ENCODE assay signal across 13 cellular contexts in genomic region chr12:47378907-47379306, GRCh38.
DNase-seq lines count a peak whose midpoint lies in the region; ATAC-seq and TF ChIP-seq lines count a peak whose summit lies in the region.
"Had no signal": no experiment of that assay in that cellular context is flagged by ENCODE, and none has a peak within 500 bp of the region (broad histone marks: within the 10 kb centered on the region; RNA-seq: fewer than 3 reads in every experiment).

No MANE protein-coding gene starts in this region.

- intact Hi-C loops in right cardiac atrium (cut with DNase I) = no loop called here
- intact Hi-C loops in head of caudate nucleus (cut with DNase I) = no loop called here

- ATAC-seq in right cardiac atrium = no peak

- H3K27ac ChIP-seq in right atrium auricular region = peak overlapping the region; percentile 82 to 89
- H3K27ac ChIP-seq in right cardiac atrium (ENCODE audit: low read length) = no peak overlapping the region
- no peak overlapping the region for H3K27ac ChIP-seq in OCI-LY3 (ENCODE audit: low read length)
- peak overlapping the region; percentile 84 for H3K27ac ChIP-seq in subcutaneous abdominal adipose tissue (ENCODE audit: low read depth, low read length)
- no peak overlapping the region for H3K27ac ChIP-seq in WERI-Rb-1
- H3K27ac ChIP-seq: BLaER1, parathyroid adenoma had no signal

- no peak for TF ChIP-seq CTCF in right atrium auricular region (IDR thresholded peaks at IDR 0.05)
- no peak for TF ChIP-seq CTCF in OCI-LY3 (IDR thresholded peaks at IDR 0.05; ENCODE audit: low read depth, low read length)
- TF ChIP-seq CTCF in WERI-Rb-1 (IDR thresholded peaks at IDR 0.05; ENCODE audit: low read depth, low read length) = no peak

- no peak for DNase-seq in right atrium auricular region (ENCODE audit: low spot score)
- no peak for DNase-seq in right cardiac atrium
- peak; percentile 76 for DNase-seq in dermis blood vessel endothelial cell
- DNase-seq in WERI-Rb-1 = no peak
- no peak for DNase-seq in head of caudate nucleus
- DNase-seq in SHP77 treated with DMSO at 0.1 percent for 48 hours (lab: John Stamatoyannopoulos, UW) = no peak
- DNase-seq: left ventricle myocardium superior, NCI-H1092 treated with DMSO at 0.1 percent for 48 hours, SHP77 had no signal

- no peak overlapping the region for H3K4me2 ChIP-seq in OCI-LY3 (ENCODE audit: low read length)
- H3K4me2 ChIP-seq: BLaER1 had no signal

- H3K4me3 ChIP-seq in right atrium auricular region (no peak overlapping the region), right cardiac atrium (ENCODE audit: low read length) (no peak overlapping the region), OCI-LY3 (ENCODE audit: low read length) (no peak overlapping the region), subcutaneous abdominal adipose tissue (ENCODE audit: low read depth in 1 of 5, low read length in 5 of 5) (no peak overlapping the region), WERI-Rb-1 (ENCODE audit: low read depth, low read length) (no peak overlapping the region)
- H3K4me3 ChIP-seq: BLaER1 had no signal

- H2AFZ ChIP-seq in OCI-LY3 (ENCODE audit: low read depth, low read length) = peak overlapping the region; percentile 74
- H2AFZ ChIP-seq: parathyroid adenoma had no signal

- H3K36me3 ChIP-seq in right atrium auricular region = no peaks in the 10 kb centered on the region
- peaks cover 3% of the 10 kb centered on the region for H3K36me3 ChIP-seq in OCI-LY3 (replicated peaks; ENCODE audit: low read depth, low read length)
- H3K36me3 ChIP-seq in subcutaneous abdominal adipose tissue (ENCODE audit: control insufficient read depth in 5 of 5, insufficient read depth in 5 of 5, low read length in 5 of 5) = no peaks in the 10 kb centered on the region
- H3K36me3 ChIP-seq in WERI-Rb-1 = no peaks in the 10 kb centered on the region
- H3K36me3 ChIP-seq: BLaER1 had no signal

- no peaks in the 10 kb centered on the region for H3K79me2 ChIP-seq in OCI-LY3 (ENCODE audit: low read length)
- H3K79me2 ChIP-seq: parathyroid adenoma had no signal

- H3K4me1 ChIP-seq in right atrium auricular region (peaks cover 0 to 23% of the 10 kb centered on the region in 2 donors), right cardiac atrium (ENCODE audit: control insufficient read depth, insufficient read depth, low read length) (peaks cover 3% of the 10 kb centered on the region), OCI-LY3 (ENCODE audit: low read length) (peaks cover 30% of the 10 kb centered on the region), subcutaneous abdominal adipose tissue (ENCODE audit: control insufficient read depth in 5 of 5, insufficient read depth in 5 of 5, low read length in 5 of 5) (peaks cover 8 to 31% (median 26%) of the 10 kb centered on the region in 5 donors)
- H3K4me1 ChIP-seq: parathyroid adenoma had no signal

- H3K9me3 ChIP-seq in right atrium auricular region (peaks cover 0 to 5% of the 10 kb centered on the region in 2 donors), right cardiac atrium (ENCODE audit: control insufficient read depth, low read length) (no peaks in the 10 kb centered on the region), OCI-LY3 (ENCODE audit: insufficient read depth, low read length) (0 out of 2 replicates have a peak, but pooled peaks cover 3% of the 10 kb centered on the region), subcutaneous abdominal adipose tissue (ENCODE audit: control insufficient read depth in 5 of 5, low read length in 5 of 5) (no peaks in the 10 kb centered on the region), WERI-Rb-1 (ENCODE audit: severe bottlenecking) (no peaks in the 10 kb centered on the region)
- H3K9me3 ChIP-seq: BLaER1 had no signal

- H4K20me1 ChIP-seq in OCI-LY3 (ENCODE audit: insufficient read depth, low read length) = no peaks in the 10 kb centered on the region
- H4K20me1 ChIP-seq: BLaER1 had no signal

- H3K27me3 ChIP-seq in right atrium auricular region (no peaks in the 10 kb centered on the region), right cardiac atrium (ENCODE audit: control insufficient read depth, insufficient read depth) (no peaks in the 10 kb centered on the region), OCI-LY3 (ENCODE audit: low read depth, low read length) (no peaks in the 10 kb centered on the region), subcutaneous abdominal adipose tissue (ENCODE audit: control insufficient read depth in 5 of 5, insufficient read depth in 4 of 5, low read length in 5 of 5) (no peaks in the 10 kb centered on the region), WERI-Rb-1 (ENCODE audit: insufficient read depth, low read depth, severe bottlenecking) (peaks cover 16% of the 10 kb centered on the region)
- H3K27me3 ChIP-seq: BLaER1 had no signal

- H3K9ac ChIP-seq in OCI-LY3 (ENCODE audit: low read length) (no peak overlapping the region), subcutaneous abdominal adipose tissue (ENCODE audit: low read length in 5 of 5) (no peak overlapping the region)
- H3K9ac ChIP-seq: BLaER1, parathyroid adenoma had no signal

Comparison
In these comparisons a context has a peak if more than half of its experiments do, and no peak if none do; other contexts are left out.
1. H3K27ac ChIP-seq: peak in right atrium auricular region (2 of 2) and subcutaneous abdominal adipose tissue (single experiment); none in right cardiac atrium (single experiment), OCI-LY3 (single experiment) and WERI-Rb-1 (single experiment).